8 cellular contexts compared by ENCODE assay signal in genomic region chr19:17309198-17309961, GRCh38. TPM values are rescaled to one million over a fixed set of nuclear protein-coding genes. Genes with fewer than 3 reads are reported as not detected.
A peak's percentile ranks its signal among the peaks of the same experiment; 100 is the strongest.
DNase-seq lines count a peak whose midpoint lies in the region; FAIRE-seq and TF ChIP-seq lines count a peak whose summit lies in the region.

Gene DDA1, plus strand, starts transcription at chr19:17309563. Its CDS starts 92 bp downstream, at chr19:17309655.

- CTCF ChIA-PET in HEK293T (lab: Yijun Ruan, JAX), result no interaction called here
- CTCF ChIA-PET in activated naive CD4-positive, alpha-beta T cell treated with anti-CD3 and anti-CD28 coated beads for 36 hours (lab: Charles Lee), result interaction anchor here (0.5 to 2.1 kb wide), 5 partner anchors 9 to 117 kb away, joined by 3 to 6 read pairs (median 3); partner anchors contain the start of gene BABAM1

- intact Hi-C loops in activated naive CD4-positive, alpha-beta T cell treated with anti-CD3 and anti-CD28 coated beads for 36 hours (cut with micrococcal nuclease), result loop anchor here (1.0 to 10.0 kb wide), 9 partner anchors 19 to 767 kb away; partner anchors contain the start of genes CHERP, GTPBP3, HAUS8 and MYO9B

- whole genome bisulfite sequencing in neuronal stem cell (ENCODE audit: extremely low coverage in 2 of 2, insufficient read length in 2 of 2, insufficient replicate concordance in 1 of 2), 2 donors, result no CpG with 5 or more reads among the region's 46 CpGs

- no peak within 1 kb of the TSS for H4K8ac ChIP-seq in neuronal stem cell (ENCODE audit: low read depth, low read length)

- H2BK15ac ChIP-seq in neuronal stem cell (ENCODE audit: low read length), result no peak within 1 kb of the TSS

- H3K9me3 ChIP-seq in neuronal stem cell (replicated peaks in 1 of 2; ENCODE audit: control insufficient read depth in 2 of 2, insufficient read depth in 1 of 2, low read depth in 1 of 2, low read length in 2 of 2), result no peaks in the 10 kb centered on the region

- peak within 1 kb of the TSS; percentile 78 to 96 for H3K4me3 ChIP-seq in neuronal stem cell (ENCODE audit: low read length in 2 of 2)

- peaks cover 17 to 32% of the 10 kb centered on the region in 2 donors for H3K36me3 ChIP-seq in neuronal stem cell (replicated peaks in 1 of 2; ENCODE audit: control insufficient read depth in 2 of 2, insufficient read depth in 2 of 2, low read length in 2 of 2)

- H2BK12ac ChIP-seq in neuronal stem cell (ENCODE audit: low read length), result no peak within 1 kb of the TSS

- H3K4me1 Mint-ChIP-seq in activated naive CD4-positive, alpha-beta T cell treated with anti-CD3 and anti-CD28 coated beads for 36 hours (ENCODE audit: low read depth), result peaks cover 47% of the 10 kb centered on the region

- peak within 1 kb of the TSS; percentile 86 for H3K27ac Mint-ChIP-seq in activated naive CD4-positive, alpha-beta T cell treated with anti-CD3 and anti-CD28 coated beads for 36 hours

- no peaks in the 10 kb centered on the region for H3K27me3 ChIP-seq in neuronal stem cell (ENCODE audit: control insufficient read depth in 3 of 3, insufficient read depth in 3 of 3, low read depth in 1 of 3, low read length in 3 of 3)

- no peak within 1 kb of the TSS for H2BK120ac ChIP-seq in neuronal stem cell (ENCODE audit: low read depth, low read length)

- H3K9me3 Mint-ChIP-seq in activated naive CD4-positive, alpha-beta T cell treated with anti-CD3 and anti-CD28 coated beads for 36 hours, result no peaks in the 10 kb centered on the region

- H3K27ac ChIP-seq in neuronal stem cell (replicated peaks; ENCODE audit: low read length), result peak within 1 kb of the TSS; percentile 80
- peak within 1 kb of the TSS; percentile 86 for H3K27ac ChIP-seq in substantia nigra (ENCODE audit: low read depth, low read length, poor library complexity, severe bottlenecking)

- H2AFZ ChIP-seq in neuronal stem cell (ENCODE audit: low read length), result peak within 1 kb of the TSS; percentile 84

- POLR2A ChIA-PET in HEK293T (lab: Yijun Ruan, JAX), result interaction anchor here (0.7 to 6.2 kb wide), 17 partner anchors 8 to 110 kb away, joined by 3 to 107 read pairs (median 4); partner anchors contain the start of genes ANO8, BABAM1, GTPBP3 and MVB12A

- no peak within 1 kb of the TSS for H2AK5ac ChIP-seq in neuronal stem cell (ENCODE audit: low read depth, low read length)

- peaks cover 6% of the 10 kb centered on the region in 2 donors for H3K4me1 ChIP-seq in neuronal stem cell (ENCODE audit: control insufficient read depth in 2 of 2, insufficient read depth in 1 of 2, low read depth in 1 of 2, low read length in 2 of 2)

- peak within 1 kb of the TSS; percentile 93 for H3K18ac ChIP-seq in neuronal stem cell (ENCODE audit: low read length)

- peaks cover 17% of the 10 kb centered on the region for H3K79me1 ChIP-seq in neuronal stem cell (ENCODE audit: low read depth, low read length)

- no peak within 1 kb of the TSS for H4K91ac ChIP-seq in neuronal stem cell (ENCODE audit: low read depth, low read length, poor library complexity)

- FAIRE-seq in G401.6 (lab: Jason Lieb, UNC), result peak; percentile 99
- peak; percentile 98 for FAIRE-seq in frontal cortex (lab: Jason Lieb, UNC)

- peak within 1 kb of the TSS; percentile 82 for H3K4me2 ChIP-seq in neuronal stem cell (ENCODE audit: insufficient read depth, low read length, poor library complexity, severe bottlenecking)

- no peak within 1 kb of the TSS for H3K14ac ChIP-seq in neuronal stem cell (ENCODE audit: low read length)

- no peak within 1 kb of the TSS for H3K4ac ChIP-seq in neuronal stem cell (ENCODE audit: low read length)

- peaks cover 7% of the 10 kb centered on the region for H3K36me3 Mint-ChIP-seq in activated naive CD4-positive, alpha-beta T cell treated with anti-CD3 and anti-CD28 coated beads for 36 hours (ENCODE audit: low read depth)

- peak within 1 kb of the TSS; percentile 89 for H3K9ac ChIP-seq in neuronal stem cell (ENCODE audit: low read depth, low read length, poor library complexity)

- H3K4me3 Mint-ChIP-seq in activated naive CD4-positive, alpha-beta T cell treated with anti-CD3 and anti-CD28 coated beads for 36 hours, result peak within 1 kb of the TSS; percentile 97

- peak within 1 kb of the TSS; percentile 45 for H3K23ac ChIP-seq in neuronal stem cell (ENCODE audit: low read depth, low read length, poor library complexity)

- H2BK5ac ChIP-seq in neuronal stem cell (ENCODE audit: low read length), result peak within 1 kb of the TSS; percentile 55

- DNase-seq in HEK293T (ENCODE audit: extremely low spot score) (peak; percentile 93), NAMALWA (ENCODE audit: low spot score) (peak; percentile 100), SK-N-DZ (ENCODE audit: low spot score) (peak; percentile 100), frontal cortex (ENCODE audit: low spot score in 2 of 2) (peak; percentile 96 to 99), neuronal stem cell (ENCODE audit: low spot score) (peak; percentile 99), substantia nigra (lab: John Stamatoyannopoulos, UW) (peak; percentile 76 to 100 (median 98))
- DNase-seq in activated naive CD4-positive, alpha-beta T cell treated with anti-CD3 and anti-CD28 coated beads for 36 hours, result peak; percentile 100

- H3K27me3 Mint-ChIP-seq in activated naive CD4-positive, alpha-beta T cell treated with anti-CD3 and anti-CD28 coated beads for 36 hours (ENCODE audit: low read depth), result no peaks in the 10 kb centered on the region

TF ChIP-seq in HEK293T, 16 proteins besides CTCF, POLR2A, EP300 and RAD21:
- TF ChIP-seq ELF4 (IDR thresholded peaks at IDR 0.05), result peak; percentile 70
- no peak for TF ChIP-seq FOXM1 (IDR thresholded peaks at IDR 0.05; ENCODE audit: borderline replicate concordance)

RNA-seq across cellular contexts. Expression of gene DDA1, which starts in this region (rescaled TPM):
- polyA plus RNA-seq in SK-N-DZ (2014; cell fraction: cytosol; rRNA removed), result 44.1 and 49.6 TPM in 2 replicates
- polyA plus RNA-seq in SK-N-DZ (2014; cell fraction: nucleus; rRNA removed), result 23.0 and 29.2 TPM in 2 replicates
- total RNA-seq in activated naive CD4-positive, alpha-beta T cell treated with anti-CD3 and anti-CD28 coated beads for 36 hours, result 10 to 100 TPM; 26.2 to 28.6 TPM
- total RNA-seq in frontal cortex, result 10.2 TPM
- 78.2 TPM for polyA plus RNA-seq in neuronal stem cell (2013, experiment 1 of 2)
- polyA plus RNA-seq in neuronal stem cell (2013, experiment 2 of 2), result 78.5 TPM

Comparison
In these comparisons a context has a peak if more than half of its experiments do, and no peak if none do; other contexts are left out.
1. Peak in every context shown above with its lines: DNase-seq, H3K4me3 ChIP-seq and H3K27ac ChIP-seq.